28 cellular contexts compared by ENCODE assay signal in the genomic region with DNA sequence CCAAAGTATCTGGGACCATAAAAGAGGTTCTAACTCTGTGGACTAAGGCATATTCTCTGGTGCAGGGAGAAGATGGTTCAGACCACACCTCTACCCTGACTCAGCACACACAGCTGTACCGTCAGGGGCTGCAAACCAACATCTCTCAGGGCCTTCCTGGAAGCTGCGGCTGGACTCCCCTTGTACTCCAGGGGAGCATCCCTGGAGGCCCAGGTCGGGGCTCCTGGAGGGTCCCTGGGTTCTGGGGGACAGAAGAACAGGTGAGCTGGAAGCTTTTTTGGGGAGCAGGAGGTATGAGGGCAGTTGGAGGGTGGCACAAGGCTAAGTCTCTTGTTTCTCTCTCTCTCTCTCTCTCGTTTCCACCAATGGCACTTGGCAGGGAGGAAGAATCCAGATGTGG.
"Had no signal": no experiment of that assay in that cellular context is flagged by ENCODE, and none has a peak within 500 bp of the region (broad histone marks: within the 10 kb centered on the region; RNA-seq: fewer than 3 reads in every experiment).

No MANE protein-coding gene starts in this region.

- H3K4me3 ChIP-seq: ovary, psoas muscle, skin epidermis, stomach, thoracic aorta, thyroid gland, tibial nerve, upper lobe of left lung, vagina had no signal

- H3K36me3 Mint-ChIP-seq: naive thymus-derived CD4-positive, alpha-beta T cell; natural killer cell; stimulated activated effector memory CD8-positive, alpha-beta T cell treated with anti-CD3 and anti-CD28 coated beads, Interleukin-12 subunit alpha, Interleukin-12 subunit beta, amount 100 ng/mL, for 72 hours; stimulated activated naive B cell treated with anti-CD40 and anti-IgM and Interleukin-4, amounts not matched to agents 10 μg/mL and 1 μg/mL and 100 μg/mL, for 72 hours had no signal

- H3K27ac Mint-ChIP-seq: naive thymus-derived CD4-positive, alpha-beta T cell; natural killer cell; nephron; progenitor cell of endocrine pancreas; stimulated activated effector memory CD8-positive, alpha-beta T cell treated with anti-CD3 and anti-CD28 coated beads, Interleukin-12 subunit alpha, Interleukin-12 subunit beta, amount 100 ng/mL, for 72 hours; stimulated activated naive B cell treated with anti-CD40 and anti-IgM and Interleukin-4, amounts not matched to agents 10 μg/mL and 1 μg/mL and 100 μg/mL, for 72 hours; stimulated activated naive CD8-positive, alpha-beta T cell treated with anti-CD3 and anti-CD28 coated beads, Interleukin-15, Interleukin-2, amounts not matched to agents 100 ng/mL and 50 ng/mL, for 24 hours had no signal

- H3K9ac ChIP-seq: parathyroid adenoma had no signal

- H3K27me3 ChIP-seq: ovary, stomach, thyroid gland, tibial nerve, upper lobe of left lung, vagina had no signal

- H3K27ac ChIP-seq: neutrophil, ovary, parathyroid adenoma, psoas muscle, skin epidermis, stomach, thoracic aorta, thyroid gland, tibial nerve, upper lobe of left lung, vagina had no signal

- H3K36me3 ChIP-seq: neutrophil, ovary, stomach, thoracic aorta, thyroid gland, tibial nerve, upper lobe of left lung, vagina had no signal

- H3K9me3 Mint-ChIP-seq: naive thymus-derived CD4-positive, alpha-beta T cell; natural killer cell; nephron; stimulated activated effector memory CD8-positive, alpha-beta T cell treated with anti-CD3 and anti-CD28 coated beads, Interleukin-12 subunit alpha, Interleukin-12 subunit beta, amount 100 ng/mL, for 72 hours; stimulated activated naive B cell treated with anti-CD40 and anti-IgM and Interleukin-4, amounts not matched to agents 10 μg/mL and 1 μg/mL and 100 μg/mL, for 72 hours; stimulated activated naive CD8-positive, alpha-beta T cell treated with anti-CD3 and anti-CD28 coated beads, Interleukin-15, Interleukin-2, amounts not matched to agents 100 ng/mL and 50 ng/mL, for 24 hours had no signal

- H3K79me2 ChIP-seq: parathyroid adenoma had no signal

- H3K27me3 Mint-ChIP-seq: stimulated activated naive CD8-positive, alpha-beta T cell treated with anti-CD3 and anti-CD28 coated beads, Interleukin-15, Interleukin-2, amounts not matched to agents 100 ng/mL and 50 ng/mL, for 24 hours had no signal

- FAIRE-seq: urothelium cell line had no signal

- H3K4me1 Mint-ChIP-seq: stimulated activated effector memory CD8-positive, alpha-beta T cell treated with anti-CD3 and anti-CD28 coated beads, Interleukin-12 subunit alpha, Interleukin-12 subunit beta, amount 100 ng/mL, for 72 hours had no signal

- H3K4me1 ChIP-seq: parathyroid adenoma, psoas muscle, thyroid gland had no signal

- DNase-seq: naive thymus-derived CD4-positive, alpha-beta T cell; natural killer cell; nucleus accumbens; ovary; stimulated activated CD4-positive, alpha-beta T cell treated with anti-CD3 and anti-CD28 coated beads, Interleukin-15, amount 100 ng/mL, for 24 hours; stimulated activated CD4-positive, alpha-beta T cell treated with anti-CD3 and anti-CD28 coated beads, Interleukin-2, amount 100 ng/mL, for 24 hours; stimulated activated CD4-positive, alpha-beta T cell treated with anti-CD3 and anti-CD28 coated beads, Interleukin-2, amount 100 ng/mL, for 48 hours; stimulated activated CD4-positive, alpha-beta T cell treated with anti-CD3 and anti-CD28 coated beads, Interleukin-4, amount 100 ng/mL, for 24 hours; stimulated activated naive B cell treated with anti-CD40 and anti-IgM and Interleukin-4, amounts not matched to agents 10 μg/mL and 1 μg/mL and 100 μg/mL, for 72 hours; stimulated activated naive CD4-positive, alpha-beta T cell treated with Interleukin-2 at 50 U/mL for 16 hours; stomach; thyroid gland; trophoblast cell had no signal

- H3K4me3 Mint-ChIP-seq: naive thymus-derived CD4-positive, alpha-beta T cell; natural killer cell; nephron; stimulated activated effector memory CD8-positive, alpha-beta T cell treated with anti-CD3 and anti-CD28 coated beads, Interleukin-12 subunit alpha, Interleukin-12 subunit beta, amount 100 ng/mL, for 72 hours; stimulated activated naive B cell treated with anti-CD40 and anti-IgM and Interleukin-4, amounts not matched to agents 10 μg/mL and 1 μg/mL and 100 μg/mL, for 72 hours; stimulated activated naive CD8-positive, alpha-beta T cell treated with anti-CD3 and anti-CD28 coated beads, Interleukin-15, Interleukin-2, amounts not matched to agents 100 ng/mL and 50 ng/mL, for 24 hours had no signal

- ATAC-seq: naive thymus-derived CD4-positive, alpha-beta T cell; natural killer cell; psoas muscle; right cardiac atrium; sciatic nerve; stimulated activated effector memory CD8-positive, alpha-beta T cell treated with anti-CD3 and anti-CD28 coated beads, Interleukin-12 subunit alpha, Interleukin-12 subunit beta, amount 100 ng/mL, for 72 hours; stimulated activated naive B cell treated with anti-CD40 and anti-IgM and Interleukin-4, amounts not matched to agents 10 μg/mL and 1 μg/mL and 100 μg/mL, for 72 hours had no signal

- H2AFZ ChIP-seq: parathyroid adenoma had no signal

- H3K9me3 ChIP-seq: neutrophil, ovary, psoas muscle, stomach, thoracic aorta, thyroid gland, tibial nerve, upper lobe of left lung, vagina had no signal
